8 cellular contexts compared by ENCODE assay signal in genomic region chr7:23863209-23863798, GRCh38.
DNase-seq lines count a peak whose midpoint lies in the region; ATAC-seq and TF ChIP-seq lines count a peak whose summit lies in the region.

No MANE protein-coding gene starts in this region.

- POLR2A ChIA-PET in CD4-positive, alpha-beta memory T cell (lab: Charles Lee; ENCODE audit: partially characterized antibody): no interaction called here

- no peaks in the 10 kb centered on the region for H3K36me3 ChIP-seq in CD4-positive, alpha-beta memory T cell (ENCODE audit: insufficient read depth, low read length)
- no peaks in the 10 kb centered on the region for H3K36me3 ChIP-seq in GM23248 (ENCODE audit: low read depth)
- H3K36me3 ChIP-seq in adrenal gland (replicated peaks in 1 of 2): no peaks in the 10 kb centered on the region

- H2AFZ ChIP-seq in GM23248: no peak overlapping the region

- H3K27me3 Mint-ChIP-seq in CD4-positive, alpha-beta memory T cell: peaks cover 0 to 2% of the 10 kb centered on the region in 2 donors
- H3K27me3 Mint-ChIP-seq in progenitor cell of endocrine pancreas: no peaks in the 10 kb centered on the region

- H3K4me1 Mint-ChIP-seq in CD4-positive, alpha-beta memory T cell: peaks cover 0 to 1% (median 0%) of the 10 kb centered on the region in 4 donors
- peaks cover 1% of the 10 kb centered on the region for H3K4me1 Mint-ChIP-seq in progenitor cell of endocrine pancreas (ENCODE audit: low read depth)

- in situ Hi-C loops in GM23248 (cut with MboI): no loop called here

- no peak overlapping the region for H3K27ac Mint-ChIP-seq in CD4-positive, alpha-beta memory T cell
- H3K27ac Mint-ChIP-seq in progenitor cell of endocrine pancreas: no peak overlapping the region

- no peaks in the 10 kb centered on the region for H3K27me3 ChIP-seq in CD4-positive, alpha-beta memory T cell (ENCODE audit: insufficient read depth, low read length)
- H3K27me3 ChIP-seq in GM23248 (replicated peaks; ENCODE audit: insufficient read depth) (no peaks in the 10 kb centered on the region), dorsolateral prefrontal cortex (no peaks in the 10 kb centered on the region), adrenal gland (no peaks in the 10 kb centered on the region)

- H3K27ac ChIP-seq in CD4-positive, alpha-beta memory T cell (ENCODE audit: low read depth, low read length): no peak overlapping the region
- H3K27ac ChIP-seq in GM23248 (no peak overlapping the region), dorsolateral prefrontal cortex (no peak overlapping the region), adrenal gland (no peak overlapping the region)

- intact Hi-C loops in CD4-positive, alpha-beta memory T cell (cut with micrococcal nuclease): loop anchor here (1.0 to 2.0 kb wide), 2 partner anchors 519 to 802 kb away; no protein-coding TSS in a partner anchor
- intact Hi-C loops in dorsolateral prefrontal cortex (cut with DNase I): no loop called here
- intact Hi-C loops in adrenal gland (cut with DNase I): no loop called here

- CTCF ChIA-PET in CD4-positive, alpha-beta memory T cell (lab: Charles Lee; ENCODE audit: partially characterized antibody): interaction anchor here (2.2 kb wide), 1 partner anchor 803 kb away, joined by 10 read pairs; no protein-coding TSS in a partner anchor

- H3K4me1 ChIP-seq in CD4-positive, alpha-beta memory T cell (ENCODE audit: insufficient read depth, low read length): no peaks in the 10 kb centered on the region
- peaks cover 10% of the 10 kb centered on the region for H3K4me1 ChIP-seq in GM23248 (ENCODE audit: insufficient read depth)
- H3K4me1 ChIP-seq in adrenal gland (replicated peaks in 1 of 2): no peaks in the 10 kb centered on the region

- H3K9me2 ChIP-seq in GM23248 (ENCODE audit: insufficient read depth): no peaks in the 10 kb centered on the region

- no peaks in the 10 kb centered on the region for H3K36me3 Mint-ChIP-seq in CD4-positive, alpha-beta memory T cell
- no peaks in the 10 kb centered on the region for H3K36me3 Mint-ChIP-seq in progenitor cell of endocrine pancreas (ENCODE audit: insufficient read depth)

- no peak overlapping the region for H3K4me3 Mint-ChIP-seq in CD4-positive, alpha-beta memory T cell
- no peak overlapping the region for H3K4me3 Mint-ChIP-seq in progenitor cell of endocrine pancreas (ENCODE audit: low read depth)

- H3K9ac ChIP-seq in GM23248: no peak overlapping the region

- H4K20me1 ChIP-seq in GM23248 (ENCODE audit: insufficient read depth): no peaks in the 10 kb centered on the region

- H3K4me3 ChIP-seq in CD4-positive, alpha-beta memory T cell (ENCODE audit: low read length in 2 of 2): no peak overlapping the region
- H3K4me3 ChIP-seq in GM23248 (no peak overlapping the region), dorsolateral prefrontal cortex (no peak overlapping the region), adrenal gland (no peak overlapping the region)

- no peak overlapping the region for H3K4me2 ChIP-seq in GM23248 (ENCODE audit: unreplicated experiment)

- TF ChIP-seq CTCF in dorsolateral prefrontal cortex (IDR thresholded peaks at IDR 0.05 in 54 of 56, conservative IDR thresholded peaks at IDR 0.05 in 2 of 56; ENCODE audit: low read depth in 1 of 56, partially characterized antibody in 56 of 56) (peak in 54 of 56 donors; percentile 21 to 70 (median 46)), progenitor cell of endocrine pancreas (IDR thresholded peaks at IDR 0.05; ENCODE audit: unreplicated experiment) (peak; percentile 76), adrenal gland (IDR thresholded peaks at IDR 0.05) (peak in 3 of 6 experiments; percentile 37 to 40 (median 39))

- no peaks in the 10 kb centered on the region for H3F3A ChIP-seq in GM23248 (ENCODE audit: insufficient read depth)

- 92 to 100% methylated on average over 1 of the region's 1 CpG for WGBS in GM23248 (ENCODE audit: low coverage in 1 of 2, low lambda C conversion rate in 2 of 2, missing lambda C conversion rate in 2 of 2), 2 experiments
- WGBS in adrenal gland, 4 donors: 39 to 53% (median 47%) methylated on average over 1 of the region's 1 CpG

- H3K9me3 Mint-ChIP-seq in CD4-positive, alpha-beta memory T cell: no peaks in the 10 kb centered on the region
- H3K9me3 Mint-ChIP-seq in progenitor cell of endocrine pancreas (ENCODE audit: low read depth): no peaks in the 10 kb centered on the region

- TF ChIP-seq POLR2A in adrenal gland (IDR thresholded peaks at IDR 0.05): no peak

- DNase-seq in CD4-positive, alpha-beta memory T cell: peak in 4 of 5 donors; percentile 4 to 11 (median 9)
- DNase-seq in GM23248 (peak; percentile 47), NCI-H748 treated with DMSO at 0.1 percent for 48 hours (lab: John Stamatoyannopoulos, UW) (peak; percentile 65), dorsolateral prefrontal cortex (no peak), progenitor cell of endocrine pancreas (ENCODE audit: low spot score, unreplicated experiment) (no peak), NCI-H2107 (lab: John Stamatoyannopoulos, UW) (no peak), adrenal gland (no peak)

- no peaks in the 10 kb centered on the region for H3K79me2 ChIP-seq in GM23248 (ENCODE audit: insufficient read depth)

- no peak for ATAC-seq in GM21717 (IDR thresholded peaks at IDR 0.05; ENCODE audit: unreplicated experiment)

- H3K9me3 ChIP-seq in CD4-positive, alpha-beta memory T cell (ENCODE audit: control insufficient read depth in 1 of 2, low read length in 2 of 2): no peaks in the 10 kb centered on the region
- H3K9me3 ChIP-seq in GM23248 (ENCODE audit: low read depth) (no peaks in the 10 kb centered on the region), adrenal gland (replicated peaks in 1 of 3) (no peaks in the 10 kb centered on the region)

Comparison
In these comparisons a context has a peak if more than half of its experiments do, and no peak if none do; other contexts are left out.
1. DNase-seq: peak in CD4-positive, alpha-beta memory T cell (4 of 5), GM23248 (single experiment) and NCI-H748 treated with DMSO at 0.1 percent for 48 hours (single experiment); none in dorsolateral prefrontal cortex (0 of 10), progenitor cell of endocrine pancreas (single experiment), NCI-H2107 (single experiment) and adrenal gland (0 of 7).